In genomic region chr5:96629774-96630173, GRCh38 we compare ENCODE assay signal across 9 cellular contexts. TPM values are rescaled to one million over a fixed set of nuclear protein-coding genes. Genes with fewer than 3 reads are reported as not detected.
DNase-seq lines count a peak whose midpoint lies in the region; ATAC-seq and TF ChIP-seq lines count a peak whose summit lies in the region.
"Had no signal": no experiment of that assay in that cellular context is flagged by ENCODE, and none has a peak within 500 bp of the region (broad histone marks: within the 10 kb centered on the region; RNA-seq: fewer than 3 reads in every experiment).

No MANE protein-coding gene starts in this region.

- whole genome bisulfite sequencing in GM23248 (ENCODE audit: low coverage in 1 of 2, low lambda C conversion rate in 2 of 2, missing lambda C conversion rate in 2 of 2), 2 experiments, result 0% methylated on average over 2 of the region's 2 CpGs

- DNase-seq in GM23248 (peak; percentile 92), NCI-H526 (lab: John Stamatoyannopoulos, UW) (peak; percentile 58 to 64), dedifferentiated amniotic fluid mesenchymal stem cell (ENCODE audit: extremely low spot score) (peak; percentile 66), progenitor cell of endocrine pancreas (ENCODE audit: low spot score, unreplicated experiment) (no peak), GM19238 (ENCODE audit: insufficient read length, low spot score) (no peak)
- DNase-seq in activated CD4-positive, alpha-beta memory T cell treated with anti-CD3 and anti-CD28 coated beads for 36 hours, result no peak
- DNase-seq in stimulated activated CD4-positive, alpha-beta T cell treated with anti-CD3 and anti-CD28 coated beads, Interleukin-15, amount 100 ng/mL, for 24 hours, result no peak
- DNase-seq: activated T-cell treated with anti-CD3 and anti-CD28 coated beads, Interleukin-2, amount 50 U/mL, for 48 hours had no signal

- H3K27me3 ChIP-seq in GM23248 (replicated peaks; ENCODE audit: insufficient read depth), result no peaks in the 10 kb centered on the region

- H3K27me3 Mint-ChIP-seq in progenitor cell of endocrine pancreas, result no peaks in the 10 kb centered on the region
- peaks cover 2% of the 10 kb centered on the region for H3K27me3 Mint-ChIP-seq in activated CD4-positive, alpha-beta memory T cell treated with anti-CD3 and anti-CD28 coated beads for 36 hours

- ATAC-seq in HG03571 (IDR thresholded peaks at IDR 0.05; ENCODE audit: unreplicated experiment), result no peak

- peak overlapping the region; percentile 1 for H3K27ac Mint-ChIP-seq in progenitor cell of endocrine pancreas
- no peak overlapping the region for H3K27ac Mint-ChIP-seq in activated CD4-positive, alpha-beta memory T cell treated with anti-CD3 and anti-CD28 coated beads for 36 hours

- no peak overlapping the region for H2AFZ ChIP-seq in GM23248

- peaks cover 22% of the 10 kb centered on the region for H3K4me1 Mint-ChIP-seq in progenitor cell of endocrine pancreas (ENCODE audit: low read depth)
- peaks cover 8% of the 10 kb centered on the region for H3K4me1 Mint-ChIP-seq in activated CD4-positive, alpha-beta memory T cell treated with anti-CD3 and anti-CD28 coated beads for 36 hours (ENCODE audit: low read depth)

- no peaks in the 10 kb centered on the region for H3K36me3 Mint-ChIP-seq in progenitor cell of endocrine pancreas (ENCODE audit: insufficient read depth)
- no peaks in the 10 kb centered on the region for H3K36me3 Mint-ChIP-seq in activated CD4-positive, alpha-beta memory T cell treated with anti-CD3 and anti-CD28 coated beads for 36 hours

- no peak overlapping the region for H3K4me3 Mint-ChIP-seq in progenitor cell of endocrine pancreas (ENCODE audit: low read depth)
- H3K4me3 Mint-ChIP-seq in activated CD4-positive, alpha-beta memory T cell treated with anti-CD3 and anti-CD28 coated beads for 36 hours, result no peak overlapping the region

- no peaks in the 10 kb centered on the region for H3K9me2 ChIP-seq in GM23248 (ENCODE audit: insufficient read depth)

- H3K9me3 Mint-ChIP-seq in progenitor cell of endocrine pancreas (ENCODE audit: low read depth), result no peaks in the 10 kb centered on the region
- H3K9me3 Mint-ChIP-seq in activated CD4-positive, alpha-beta memory T cell treated with anti-CD3 and anti-CD28 coated beads for 36 hours, result no peaks in the 10 kb centered on the region

- H3K27ac ChIP-seq in GM23248, result peak overlapping the region; percentile 68

- 0 out of 2 replicates have a peak overlapping the region, but pooled peaks have one; percentile 17 for H3K4me3 ChIP-seq in GM23248

- H3K9me3 ChIP-seq in GM23248 (ENCODE audit: low read depth), result no peaks in the 10 kb centered on the region

- intact Hi-C loops in activated CD4-positive, alpha-beta memory T cell treated with anti-CD3 and anti-CD28 coated beads for 36 hours (cut with micrococcal nuclease), result no loop called here

- H3F3A ChIP-seq in GM23248 (ENCODE audit: insufficient read depth), result peaks cover 43% of the 10 kb centered on the region

- in situ Hi-C loops in GM23248 (cut with MboI), result no loop called here

- H3K4me1 ChIP-seq in GM23248 (ENCODE audit: insufficient read depth), result peaks cover 58% of the 10 kb centered on the region

- no peaks in the 10 kb centered on the region for H4K20me1 ChIP-seq in GM23248 (ENCODE audit: insufficient read depth)

- peak overlapping the region; percentile 36 for H3K4me2 ChIP-seq in GM23248 (ENCODE audit: unreplicated experiment)

- H3K9ac ChIP-seq in GM23248, result peak overlapping the region; percentile 44

- no peaks in the 10 kb centered on the region for H3K36me3 ChIP-seq in GM23248 (ENCODE audit: low read depth)

- no peaks in the 10 kb centered on the region for H3K79me2 ChIP-seq in GM23248 (ENCODE audit: insufficient read depth)

- no peak for TF ChIP-seq CTCF in progenitor cell of endocrine pancreas (IDR thresholded peaks at IDR 0.05; ENCODE audit: unreplicated experiment)

- POLR2A ChIA-PET in activated CD4-positive, alpha-beta memory T cell treated with anti-CD3 and anti-CD28 coated beads for 36 hours (lab: Charles Lee), result no interaction called here

- CTCF ChIA-PET in activated CD4-positive, alpha-beta memory T cell treated with anti-CD3 and anti-CD28 coated beads for 36 hours (lab: Charles Lee), result interaction anchor here (1.5 kb wide), 1 partner anchor 284 kb away, joined by 3 read pairs; no protein-coding TSS in a partner anchor

RNA-seq across cellular contexts. Expression of gene CAST, which starts 32.4 kb away (rescaled TPM):
- 150 and 179 TPM in 2 replicates for total RNA-seq in GM23248 (2014; rRNA removed; shearing (Covaris generic))
- 188 and 196 TPM in 2 replicates for polyA plus RNA-seq in GM23248 (2016; fragmentation: Nextera tagmentation; extraction: Ambion mirVana)
- 97.0 and 111 TPM in 2 replicates for total RNA-seq in progenitor cell of endocrine pancreas
- total RNA-seq in activated CD4-positive, alpha-beta memory T cell treated with anti-CD3 and anti-CD28 coated beads for 36 hours, result 100 to 1,000 TPM; 155 to 162 TPM

Comparison
In these comparisons a context has a peak if more than half of its experiments do, and no peak if none do; other contexts are left out.
1. DNase-seq: peak in GM23248 (single experiment), NCI-H526 (2 of 2) and dedifferentiated amniotic fluid mesenchymal stem cell (single experiment); none in progenitor cell of endocrine pancreas (single experiment), GM19238 (single experiment), activated CD4-positive, alpha-beta memory T cell treated with anti-CD3 and anti-CD28 coated beads for 36 hours (single experiment) and stimulated activated CD4-positive, alpha-beta T cell treated with anti-CD3 and anti-CD28 coated beads, Interleukin-15, amount 100 ng/mL, for 24 hours (single experiment).